20 cellular contexts compared by ENCODE assay signal in genomic region chr3:122727279-122727678, GRCh38. TPM values are rescaled to one million over a fixed set of nuclear protein-coding genes. Genes with fewer than 3 reads are reported as not detected.
DNase-seq lines count a peak whose midpoint lies in the region; ATAC-seq, FAIRE-seq and TF ChIP-seq lines count a peak whose summit lies in the region.
"Had no signal": no experiment of that assay in that cellular context is flagged by ENCODE, and none has a peak within 500 bp of the region (broad histone marks: within the 10 kb centered on the region; RNA-seq: fewer than 3 reads in every experiment).

No MANE protein-coding gene starts in this region.

- no peak for TF ChIP-seq RAD21 in GM12878 (IDR thresholded peaks at IDR 0.05; ENCODE audit: insufficient read depth, low read depth, low read length)

- intact Hi-C loops in GM12878 (cut with micrococcal nuclease; ENCODE audit: unreplicated experiment), result no loop called here
- intact Hi-C loops in A673 (cut with micrococcal nuclease; ENCODE audit: unreplicated experiment), result no loop called here

- WGBS in GM12878 (ENCODE audit: insufficient coverage, insufficient replicate concordance, low lambda C conversion rate, missing lambda C conversion rate), result 100% methylated on average over 2 of the region's 2 CpGs

- peak; percentile 32; the same call in 1 of the 3 replicates for ATAC-seq in GM12878

- DNase-seq in Ammon's horn (ENCODE audit: low spot score) (peak; percentile 10), CD1c-positive myeloid dendritic cell (ENCODE audit: extremely low spot score) (peak; percentile 15), GM12878 (ENCODE audit: low read depth, low spot score) (no peak), renal cortical epithelial cell (ENCODE audit: low read depth) (peak; percentile 35), GM20000 (ENCODE audit: low spot score) (no peak), A673 (ENCODE audit: low spot score) (no peak)
- DNase-seq in activated CD8-positive, alpha-beta memory T cell treated with anti-CD3 and anti-CD28 coated beads for 24 hours, result no peak
- DNase-seq: BE2C; CD4-positive, alpha-beta T cell; DMS153; GF-D8; GM23248; IMR-90; Karpas-422; NCI-H1105; NCI-H2081 treated with DMSO at 0.1 percent for 48 hours; SHP77 had no signal

- no peak overlapping the region for H3K9ac ChIP-seq in GM12878 (ENCODE audit: control insufficient read depth, insufficient read depth, low read length)
- H3K9ac ChIP-seq: GM23248 had no signal

- SMC1A ChIA-PET in GM12878 (lab: Charles Lee; ENCODE audit: uncharacterized antibody, unreplicated experiment), result no interaction called here

- no peak for TF ChIP-seq EP300 in GM12878 (IDR thresholded peaks at IDR 0.05; ENCODE audit: borderline replicate concordance in 1 of 2, control insufficient read depth in 1 of 2, low read depth in 2 of 2, low read length in 2 of 2)

- in situ Hi-C loops in GM12878 (cut with MboI), result no loop called here

- H3K36me3 ChIP-seq in GM12878 (ENCODE audit: control insufficient read depth in 2 of 2, insufficient read depth in 2 of 2, low read length in 1 of 2) (peaks cover 0 to 14% of the 10 kb centered on the region in 2 experiments; a peak in 3 of 4 replicates), A673 (ENCODE audit: insufficient read depth, low read length, poor library complexity, severe bottlenecking) (no peaks in the 10 kb centered on the region)
- H3K36me3 ChIP-seq: BE2C, HAP-1 had no signal

- CTCF ChIA-PET in GM12878 (lab: Yijun Ruan, JAX), result no interaction called here
- CTCF ChIA-PET in A673 (lab: Charles Lee), result no interaction called here

- POLR2A ChIA-PET in GM12878 (lab: Charles Lee) (no interaction called here), A673 (lab: Charles Lee; ENCODE audit: low non-redundant PET) (no interaction called here)

- H4K20me1 ChIP-seq in GM12878 (ENCODE audit: control insufficient read depth, insufficient read depth), result no peaks in the 10 kb centered on the region

- FAIRE-seq in GM12878 (lab: Jason Lieb, UNC), result no peak

- no peak overlapping the region for H3K4me3 ChIP-seq in GM12878
- H3K4me3 ChIP-seq in A673 (ENCODE audit: low read depth, low read length, poor library complexity, severe bottlenecking), result no peak overlapping the region
- H3K4me3 ChIP-seq: GM23248, HAP-1, SK-N-MC had no signal

- BruUV-seq in GM12878 (replicated peaks; lab: Mats Ljungman, UMichigan) (no TSS peak), A673 (replicated peaks; lab: Mats Ljungman, UMichigan) (no TSS peak)

- H3K27ac ChIP-seq in GM12878 (ENCODE audit: control insufficient read depth, insufficient read depth) (no peak overlapping the region), A673 (ENCODE audit: low read depth, low read length, poor library complexity, severe bottlenecking) (no peak overlapping the region)
- H3K27ac ChIP-seq: GM23248, HL-60, SK-N-MC had no signal

- TF ChIP-seq POLR2A in GM12878 (IDR thresholded peaks at IDR 0.05; ENCODE audit: low read depth, low read length), result no peak

- H3K27me3 ChIP-seq in GM12878 (replicated peaks in 1 of 2; ENCODE audit: control insufficient read depth in 2 of 2, insufficient read depth in 2 of 2, low read length in 1 of 2) (no peaks in the 10 kb centered on the region), A673 (replicated peaks; ENCODE audit: insufficient read depth, low read depth, low read length, poor library complexity) (no peaks in the 10 kb centered on the region)
- H3K27me3 ChIP-seq: BE2C had no signal

- H3K9me3 ChIP-seq in GM12878 (replicated peaks; ENCODE audit: control insufficient read depth, insufficient read depth, low read length) (no peaks in the 10 kb centered on the region; the same call in 2 of the 3 replicates), A673 (ENCODE audit: low read depth, low read length, poor library complexity, severe bottlenecking) (no peaks in the 10 kb centered on the region)
- H3K9me3 ChIP-seq: BE2C, HAP-1 had no signal

- H3K4me1 ChIP-seq in GM12878 (ENCODE audit: control insufficient read depth, insufficient read depth, low read length) (no peaks in the 10 kb centered on the region), A673 (ENCODE audit: insufficient read depth, low read length, poor library complexity, severe bottlenecking) (no peaks in the 10 kb centered on the region)
- H3K4me1 ChIP-seq: BE2C, HAP-1 had no signal

- TF ChIP-seq CTCF in GM12878 (IDR thresholded peaks at IDR 0.05 in 2 of 3, conservative IDR thresholded peaks at IDR 0.05 in 1 of 3; ENCODE audit: control insufficient read depth in 2 of 3, extremely low read depth in 1 of 3, insufficient read depth in 1 of 3, low read depth in 3 of 3, low read length in 3 of 3) (no peak), GM20000 (IDR thresholded peaks at IDR 0.05; ENCODE audit: extremely low read depth, missing control alignments) (no peak), A673 (conservative IDR thresholded peaks at IDR 0.05; ENCODE audit: low read depth, low read length) (no peak)

- H3K79me2 ChIP-seq in GM12878 (ENCODE audit: control insufficient read depth, insufficient read depth, low read length), result no peaks in the 10 kb centered on the region

- RAD21 ChIA-PET in GM12878 (lab: Charles Lee; ENCODE audit: unreplicated experiment), result no interaction called here

- no peak overlapping the region for H2AFZ ChIP-seq in GM12878 (ENCODE audit: control insufficient read depth, low read depth, low read length)
- H2AFZ ChIP-seq: GM23248 had no signal

- H3K4me2 ChIP-seq in GM12878 (ENCODE audit: control insufficient read depth, insufficient read depth), result no peak overlapping the region

TF ChIP-seq in GM12878, 131 proteins besides CTCF, POLR2A, EP300 and RAD21:
- TF ChIP-seq BACH1 (IDR thresholded peaks at IDR 0.05; ENCODE audit: borderline replicate concordance), result no peak
- TF ChIP-seq SIN3A (IDR thresholded peaks at IDR 0.05; ENCODE audit: low read depth, low read length), result no peak
- no peak for TF ChIP-seq SMC3 (IDR thresholded peaks at IDR 0.05; ENCODE audit: borderline replicate concordance, low read length)
- no peak for TF ChIP-seq CBX3 (IDR thresholded peaks at IDR 0.05; ENCODE audit: borderline replicate concordance, low read depth)
- no peak for TF ChIP-seq CHD1 (IDR thresholded peaks at IDR 0.05; ENCODE audit: low read depth, low read length)
- TF ChIP-seq SRF (IDR thresholded peaks at IDR 0.05; ENCODE audit: low read depth in 2 of 2, low read length in 2 of 2), result no peak
- TF ChIP-seq PKNOX1 (IDR thresholded peaks at IDR 0.05), result no peak
- no peak for TF ChIP-seq SP1 (IDR thresholded peaks at IDR 0.05; ENCODE audit: low read depth, low read length)
- TF ChIP-seq BCL3 (IDR thresholded peaks at IDR 0.05; ENCODE audit: borderline replicate concordance, insufficient read depth, low read depth, low read length, poor library complexity, severe bottlenecking), result no peak
- TF ChIP-seq RCOR1 (conservative IDR thresholded peaks at IDR 0.05; ENCODE audit: low read depth, low read length), result no peak
- no peak for TF ChIP-seq PAX8 (IDR thresholded peaks at IDR 0.05)
- TF ChIP-seq MEF2B (IDR thresholded peaks at IDR 0.05; ENCODE audit: partially characterized antibody, poor library complexity, severe bottlenecking), result no peak
- TF ChIP-seq SMARCA5 (IDR thresholded peaks at IDR 0.05), result no peak
- TF ChIP-seq NRF1 (conservative IDR thresholded peaks at IDR 0.05; ENCODE audit: low read depth, low read length), result no peak
- no peak for TF ChIP-seq BHLHE40 (IDR thresholded peaks at IDR 0.05; ENCODE audit: borderline replicate concordance in 1 of 2, low read depth in 2 of 2, low read length in 1 of 2)
- no peak for TF ChIP-seq ASH2L (IDR thresholded peaks at IDR 0.05; ENCODE audit: borderline replicate concordance, low read depth)
- TF ChIP-seq YBX1 (IDR thresholded peaks at IDR 0.05), result no peak
- no peak for TF ChIP-seq PML (IDR thresholded peaks at IDR 0.05; ENCODE audit: low read length)

RNA-seq across cellular contexts. Expression of gene PARP14, which starts 46.6 kb away (rescaled TPM):
- total RNA-seq in GM12878 (2013; cell fraction: nucleolus; rRNA removed), result 774 and 778 TPM in 2 replicates
- 111 and 132 TPM in 2 replicates for total RNA-seq in GM12878 (2014; rRNA removed)
- total RNA-seq in GM12878 (2014; rRNA removed; fragmentation: Illumina TruSeq; extraction: Trizol), result 140 and 143 TPM in 2 replicates
- 87.0 and 95.5 TPM in 2 replicates for total RNA-seq in GM12878 (2021)
- 32.0 TPM for polyA plus RNA-seq in GM12878 (2011; ENCODE audit: low read depth)
- 189 and 253 TPM in 2 replicates for polyA plus RNA-seq in GM12878 (2011; rRNA removed)
- polyA plus RNA-seq in GM12878 (2011; cell fraction: cytosol; rRNA removed), result 97.7 and 115 TPM in 2 replicates
- 202 and 212 TPM in 2 replicates for polyA plus RNA-seq in GM12878 (2011; cell fraction: nucleus; rRNA removed)
- 41.3 and 41.4 TPM in 2 replicates for polyA plus RNA-seq in GM12878 (2012)
- polyA plus RNA-seq in GM12878 (2014; fragmentation: Illumina TruSeq; extraction: Trizol), result 92.0 and 115 TPM in 2 replicates
- 10 to 100 TPM; 21.6 to 57.0 TPM for polyA plus RNA-seq in GM12878 (2014; fragmentation: Nextera tagmentation; extraction: Ambion mirVana)
- polyA plus RNA-seq in GM12878 (2014; rRNA removed), result 76.3 and 93.3 TPM in 2 replicates
- polyA plus RNA-seq in GM12878 (2016; fragmentation: Nextera tagmentation; extraction: Ambion mirVana), result 10 to 100 TPM; 39.8 to 44.3 TPM
- polyA minus RNA-seq in GM12878 (2011; rRNA and poly(A)+ RNA removed), result 213 and 234 TPM in 2 replicates
- 86.9 and 96.8 TPM in 2 replicates for polyA minus RNA-seq in GM12878 (2011; cell fraction: cytosol; rRNA and poly(A)+ RNA removed)
- 204 and 283 TPM in 2 replicates for polyA minus RNA-seq in GM12878 (2011; cell fraction: nucleus; rRNA and poly(A)+ RNA removed)
- 110 and 123 TPM in 2 replicates for total RNA-seq in renal cortical epithelial cell
- 22.8 and 25.9 TPM in 2 replicates for total RNA-seq in A673 (2021)

Comparison
In these comparisons a context has a peak if more than half of its experiments do, and no peak if none do; other contexts are left out.
1. DNase-seq: peak in Ammon's horn (single experiment), CD1c-positive myeloid dendritic cell (single experiment) and renal cortical epithelial cell (single experiment); none in GM12878 (single experiment), activated CD8-positive, alpha-beta memory T cell treated with anti-CD3 and anti-CD28 coated beads for 24 hours (single experiment), GM20000 (single experiment) and A673 (single experiment).